Comparison of ENCODE assay signal across 21 cellular contexts in the genomic region with DNA sequence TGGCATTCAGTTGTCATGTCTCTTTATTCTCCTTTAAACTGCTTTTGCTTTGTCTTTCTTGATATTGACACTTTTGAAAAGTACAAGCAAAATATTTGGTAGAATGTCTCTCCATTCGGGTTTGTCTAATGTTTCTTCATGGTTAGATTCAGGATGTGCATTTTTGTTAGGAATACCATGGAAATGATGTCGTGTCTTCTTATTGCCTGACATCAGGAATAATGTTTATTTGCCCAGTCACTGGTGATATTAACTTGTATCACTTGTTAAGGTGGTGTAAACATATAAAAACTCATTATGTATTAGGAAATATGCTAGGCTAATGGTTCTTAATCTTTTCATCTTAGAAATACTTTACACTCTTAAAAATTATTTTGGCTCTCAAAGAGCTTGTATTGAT.
"Had no signal": no experiment of that assay in that cellular context is flagged by ENCODE, and none has a peak within 500 bp of the region (broad histone marks: within the 10 kb centered on the region; RNA-seq: fewer than 3 reads in every experiment).

No MANE protein-coding gene starts in this region.

- H3K79me2 ChIP-seq: hepatocyte had no signal

- H3K4me3 ChIP-seq: hepatocyte, left lung, pancreas, suprapubic skin, tibial nerve had no signal

- H3K27ac Mint-ChIP-seq: activated CD4-positive, alpha-beta memory T cell treated with anti-CD3 and anti-CD28 coated beads for 36 hours; activated naive CD8-positive, alpha-beta T cell treated with anti-CD3 and anti-CD28 coated beads, Interleukin-2, amount 10 ng/mL, durations not matched to agents 7 days and 5 days; brain; dendritic cell treated with granulocyte-macrophage colony-stimulating factor and Interleukin-4, amounts not matched to agents 40 ng/mL and 50 ng/mL, for 4 days; immature natural killer cell; natural killer cell treated with Interleukin-12 subunit alpha and Interleukin-12 subunit beta and Interleukin-15 and Interleukin-18, amount 100 ng/mL, for 72 hours; stimulated activated naive CD8-positive, alpha-beta T cell treated with anti-CD3 and anti-CD28 coated beads, Interleukin-15, amount 100 ng/mL, for 72 hours had no signal

- H3K9me3 Mint-ChIP-seq: activated CD4-positive, alpha-beta memory T cell treated with anti-CD3 and anti-CD28 coated beads for 36 hours; activated naive CD8-positive, alpha-beta T cell treated with anti-CD3 and anti-CD28 coated beads, Interleukin-2, amount 10 ng/mL, durations not matched to agents 7 days and 5 days; dendritic cell treated with granulocyte-macrophage colony-stimulating factor and Interleukin-4, amounts not matched to agents 40 ng/mL and 50 ng/mL, for 4 days; immature natural killer cell; natural killer cell treated with Interleukin-12 subunit alpha and Interleukin-12 subunit beta and Interleukin-15 and Interleukin-18, amount 100 ng/mL, for 72 hours; stimulated activated naive CD8-positive, alpha-beta T cell treated with anti-CD3 and anti-CD28 coated beads, Interleukin-15, amount 100 ng/mL, for 72 hours had no signal

- H2AFZ ChIP-seq: hepatocyte had no signal

- H3K4me2 ChIP-seq: hepatocyte had no signal

- H3K27me3 ChIP-seq: hepatocyte, left lung, pancreas, suprapubic skin, tibial nerve had no signal

- H3K27me3 Mint-ChIP-seq: stimulated activated naive CD8-positive, alpha-beta T cell treated with anti-CD3 and anti-CD28 coated beads, Interleukin-15, amount 100 ng/mL, for 72 hours had no signal

- H3K4me1 Mint-ChIP-seq: activated naive CD8-positive, alpha-beta T cell treated with anti-CD3 and anti-CD28 coated beads, Interleukin-2, amount 10 ng/mL, durations not matched to agents 7 days and 5 days; stimulated activated naive CD8-positive, alpha-beta T cell treated with anti-CD3 and anti-CD28 coated beads, Interleukin-15, amount 100 ng/mL, for 72 hours had no signal

- FAIRE-seq: pancreas had no signal

- H3K9me3 ChIP-seq: left lung, pancreas, suprapubic skin, tibial nerve had no signal

- ATAC-seq: left lung; natural killer cell treated with Interleukin-12 subunit alpha and Interleukin-12 subunit beta and Interleukin-15 and Interleukin-18, amount 100 ng/mL, for 72 hours; pancreas; right cardiac atrium; stimulated activated naive CD8-positive, alpha-beta T cell treated with anti-CD3 and anti-CD28 coated beads, Interleukin-15, amount 100 ng/mL, for 72 hours had no signal

- H3K36me3 Mint-ChIP-seq: activated CD4-positive, alpha-beta memory T cell treated with anti-CD3 and anti-CD28 coated beads for 36 hours; activated naive CD8-positive, alpha-beta T cell treated with anti-CD3 and anti-CD28 coated beads, Interleukin-2, amount 10 ng/mL, durations not matched to agents 7 days and 5 days; brain; immature natural killer cell; natural killer cell treated with Interleukin-12 subunit alpha and Interleukin-12 subunit beta and Interleukin-15 and Interleukin-18, amount 100 ng/mL, for 72 hours had no signal

- H3K27ac ChIP-seq: hepatocyte, left lung, pancreas, suprapubic skin, tibial nerve had no signal

- H3K36me3 ChIP-seq: left lung, pancreas, suprapubic skin, tibial nerve had no signal

- H3K4me3 Mint-ChIP-seq: activated CD4-positive, alpha-beta memory T cell treated with anti-CD3 and anti-CD28 coated beads for 36 hours; activated naive CD8-positive, alpha-beta T cell treated with anti-CD3 and anti-CD28 coated beads, Interleukin-2, amount 10 ng/mL, durations not matched to agents 7 days and 5 days; brain; dendritic cell treated with granulocyte-macrophage colony-stimulating factor and Interleukin-4, amounts not matched to agents 40 ng/mL and 50 ng/mL, for 4 days; immature natural killer cell; natural killer cell treated with Interleukin-12 subunit alpha and Interleukin-12 subunit beta and Interleukin-15 and Interleukin-18, amount 100 ng/mL, for 72 hours; stimulated activated naive CD8-positive, alpha-beta T cell treated with anti-CD3 and anti-CD28 coated beads, Interleukin-15, amount 100 ng/mL, for 72 hours had no signal

- DNase-seq: activated CD4-positive, alpha-beta memory T cell treated with anti-CD3 and anti-CD28 coated beads for 36 hours; activated CD4-positive, alpha-beta T cell treated with anti-CD3 and anti-CD28 coated beads for 48 hours; activated naive CD4-positive, alpha-beta T cell treated with Interleukin-2 at 50 U/mL for 16 hours; activated naive CD8-positive, alpha-beta T cell treated with anti-CD3 and anti-CD28 coated beads, Interleukin-2, amount 10 ng/mL, durations not matched to agents 7 days and 5 days; activated T-cell treated with anti-CD3 and anti-CD28 coated beads, Interleukin-2, amount 50 U/mL, for 48 hours; caudate nucleus; effector CD4-positive, alpha-beta T cell; foreskin melanocyte; glutamatergic neuron; immature natural killer cell; left lung; pancreas; right cardiac atrium; stimulated activated CD4-positive, alpha-beta T cell treated with anti-CD3 and anti-CD28 coated beads, Interleukin-1b, Interleukin-23, amount 100 ng/mL, for 48 hours; stimulated activated naive CD8-positive, alpha-beta T cell treated with anti-CD3 and anti-CD28 coated beads, Interleukin-15, amount 100 ng/mL, for 72 hours had no signal
